In the genomic region with DNA sequence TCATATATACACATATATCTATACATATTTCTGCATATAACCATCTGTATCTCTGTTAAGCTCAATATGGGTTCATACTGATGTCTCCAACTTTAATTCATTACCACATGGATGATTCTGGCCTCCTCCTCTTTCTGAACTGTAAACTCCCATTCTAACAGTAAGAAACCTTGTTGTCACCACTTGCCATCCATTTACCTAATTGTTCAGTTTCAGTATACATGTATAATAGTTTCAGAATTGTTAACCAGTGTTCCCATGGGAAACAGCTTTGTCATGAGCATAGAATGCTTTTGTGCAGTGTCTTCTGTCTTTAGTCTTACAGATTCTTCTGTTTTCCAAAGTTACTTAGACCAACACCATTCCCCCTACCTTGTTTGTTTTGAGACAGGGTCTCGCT, we compare ENCODE assay signal across 15 cellular contexts. TPM values are rescaled to one million over a fixed set of nuclear protein-coding genes. Genes with fewer than 3 reads are reported as not detected.
DNase-seq lines count a peak whose midpoint lies in the region; ATAC-seq, FAIRE-seq and TF ChIP-seq lines count a peak whose summit lies in the region.
"Had no signal": no experiment of that assay in that cellular context is flagged by ENCODE, and none has a peak within 500 bp of the region (broad histone marks: within the 10 kb centered on the region; RNA-seq: fewer than 3 reads in every experiment).

No MANE protein-coding gene starts in this region.

- no peaks in the 10 kb centered on the region for H3K9me3 ChIP-seq in tibial nerve
- H3K9me3 ChIP-seq: BLaER1 had no signal

- 89 to 100% methylated on average over 1 of the region's 1 CpG for WGBS in tibial nerve, 2 donors

- no peaks in the 10 kb centered on the region for H3K27me3 Mint-ChIP-seq in effector memory CD8-positive, alpha-beta T cell
- H3K27me3 Mint-ChIP-seq: progenitor cell of endocrine pancreas had no signal

- H3K4me1 ChIP-seq in tibial nerve: no peaks in the 10 kb centered on the region
- H3K4me1 ChIP-seq: BLaER1 had no signal

- H3K36me3 ChIP-seq in tibial nerve: peaks cover 0 to 19% (median 0%) of the 10 kb centered on the region in 3 donors

- TF ChIP-seq POLR2A in tibial nerve (IDR thresholded peaks at IDR 0.05): no peak

- DNase-seq in GM18507 (ENCODE audit: extremely low spot score, insufficient read length, low read depth): no peak
- DNase-seq in AG08396 (ENCODE audit: low spot score): no peak
- DNase-seq in RKO (ENCODE audit: low spot score): no peak
- DNase-seq in tibial nerve (ENCODE audit: low spot score in 2 of 2): no peak
- DNase-seq in effector memory CD8-positive, alpha-beta T cell: no peak
- DNase-seq: activated CD4-positive, alpha-beta T cell treated with anti-CD3 and anti-CD28 coated beads for 4 hours; cerebellar nuclear complex; midbrain; NCI-H2171 treated with DMSO at 0.1 percent for 48 hours; stimulated activated naive CD4-positive, alpha-beta T cell treated with Interleukin-2 at 50 U/mL for 16 hours had no signal

- no peaks in the 10 kb centered on the region for H3K27me3 ChIP-seq in tibial nerve

- TF ChIP-seq EP300 in tibial nerve (IDR thresholded peaks at IDR 0.05): no peak

- peak; percentile 74 for FAIRE-seq in GM18507 (lab: Jason Lieb, UNC)

- TF ChIP-seq CTCF in tibial nerve (IDR thresholded peaks at IDR 0.05): no peak

- no peak overlapping the region for H3K4me3 Mint-ChIP-seq in effector memory CD8-positive, alpha-beta T cell

- H3K27ac ChIP-seq in tibial nerve: no peak overlapping the region
- H3K27ac ChIP-seq: BLaER1 had no signal

- H3K4me1 Mint-ChIP-seq in effector memory CD8-positive, alpha-beta T cell (ENCODE audit: low read depth in 2 of 2): no peaks in the 10 kb centered on the region

- H3K27ac Mint-ChIP-seq in effector memory CD8-positive, alpha-beta T cell: no peak overlapping the region
- H3K27ac Mint-ChIP-seq: progenitor cell of endocrine pancreas had no signal

- peaks cover 24% of the 10 kb centered on the region for H3K36me3 Mint-ChIP-seq in effector memory CD8-positive, alpha-beta T cell (ENCODE audit: insufficient read depth)

- H3K9me3 Mint-ChIP-seq in effector memory CD8-positive, alpha-beta T cell: no peaks in the 10 kb centered on the region

- H3K4me3 ChIP-seq in tibial nerve: no peak overlapping the region
- H3K4me3 ChIP-seq: BLaER1 had no signal

- ATAC-seq in GM19463 (IDR thresholded peaks at IDR 0.05; ENCODE audit: unreplicated experiment) (peak; percentile 85), HG02884 (IDR thresholded peaks at IDR 0.05; ENCODE audit: unreplicated experiment) (peak; percentile 69), HG03565 (IDR thresholded peaks at IDR 0.05; ENCODE audit: unreplicated experiment) (peak; percentile 72)
- ATAC-seq in effector memory CD8-positive, alpha-beta T cell (replicated peaks): no peak

RNA-seq across cellular contexts. Expression of gene SLC9A6, which starts 35.9 kb away (rescaled TPM):
- total RNA-seq in tibial nerve: 10 to 100 TPM; 12.9 to 23.9 (median 18.7) TPM

RNA-seq across cellular contexts. Expression of gene MMGT1, which starts 47.4 kb away (rescaled TPM):
- 10 to 100 TPM; 24.1 to 31.6 (median 28.3) TPM for total RNA-seq in tibial nerve
